26 cellular contexts compared by ENCODE assay signal in the genomic region with DNA sequence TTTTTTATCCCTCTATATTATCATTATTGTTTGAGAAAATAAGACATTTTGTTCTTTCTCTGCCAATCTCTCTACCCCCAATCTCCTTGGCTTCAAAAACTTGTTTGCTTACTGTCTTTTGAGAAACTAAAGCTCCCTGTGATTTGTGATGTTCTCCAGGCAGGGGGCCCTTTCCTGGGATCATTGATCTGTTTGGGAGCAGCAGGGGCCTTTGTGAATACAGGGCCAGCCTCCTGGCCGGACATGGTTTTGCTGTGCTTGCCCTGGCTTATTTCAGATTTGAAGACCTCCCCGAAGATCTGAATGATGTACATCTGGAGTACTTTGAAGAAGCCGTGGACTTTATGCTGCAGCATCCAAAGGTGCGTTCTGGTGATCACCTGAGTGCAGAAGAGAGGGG. TPM values are rescaled to one million over a fixed set of nuclear protein-coding genes. Genes with fewer than 3 reads are reported as not detected.
"Had no signal": no experiment of that assay in that cellular context is flagged by ENCODE, and none has a peak within 500 bp of the region (broad histone marks: within the 10 kb centered on the region; RNA-seq: fewer than 3 reads in every experiment).

No MANE protein-coding gene starts in this region.

- H3K27me3 ChIP-seq: SJSA1 had no signal

- H3K27me3 Mint-ChIP-seq: IgD-negative memory B cell had no signal

- DNase-seq: Kasumi-1, MM.1S, NCI-H1092 treated with DMSO at 0.1 percent for 48 hours, NCI-H1436, NCI-H1694 treated with DMSO at 0.1 percent for 48 hours, NCI-H1930, NCI-H2081, NCI-H2107, NCI-H2227 treated with DMSO at 0.1 percent for 48 hours, NCI-H524, NCI-H526 treated with DMSO at 0.1 percent for 48 hours, NCI-H774, Right ventricle myocardium superior, RPMI8226, SIG-M5, SW 1271 had no signal

- ATAC-seq: K562 had no signal

- H3K9me3 Mint-ChIP-seq: IgD-negative memory B cell had no signal

- H3K9ac ChIP-seq: KMS-11 had no signal

- H3K36me3 ChIP-seq: SJSA1 had no signal

- H3K36me3 Mint-ChIP-seq: IgD-negative memory B cell had no signal

- H3K4me2 ChIP-seq: KMS-11 had no signal

- H3K27ac Mint-ChIP-seq: IgD-negative memory B cell had no signal

- FAIRE-seq: HTR-8/SVneo, K562, RCC 7860 had no signal

- H3K4me3 ChIP-seq: K562, SJSA1, SK-N-MC had no signal

- H3K9me3 ChIP-seq: SJSA1 had no signal

- H3K27ac ChIP-seq: HL-60, KMS-11, SJSA1, SK-N-MC had no signal

RNA-seq across cellular contexts. Expression of a gene that starts 4.5 kb away (rescaled TPM):
- total RNA-seq: K562, M059J, NCI-H460, Right ventricle myocardium superior, SJSA1 had no signal
- polyA plus RNA-seq: IgD-negative memory B cell, K562 had no signal

RNA-seq across cellular contexts. Expression of a gene that starts 25.2 kb away (rescaled TPM):
- total RNA-seq: K562 had no signal
- polyA plus RNA-seq: K562 had no signal

RNA-seq across cellular contexts. Expression of a gene that starts 47.8 kb away (rescaled TPM):
- total RNA-seq: K562 had no signal

RNA-seq across cellular contexts. Expression of a gene that starts 58.1 kb away (rescaled TPM):
- total RNA-seq: K562, NCI-H460, SJSA1 had no signal
- polyA plus RNA-seq: K562 had no signal
